1 cellular context compared by ENCODE assay signal in genomic region chr9:34374339-34374738, GRCh38.
TF ChIP-seq lines count a peak whose summit lies in the region.

No MANE protein-coding gene starts in this region.

TF ChIP-seq in H1, 55 proteins besides CTCF, POLR2A, EP300 and RAD21:
- no peak for TF ChIP-seq TAF7 (optimal IDR thresholded peaks at IDR 0.05; ENCODE audit: borderline replicate concordance, low read depth, low read length)
- TF ChIP-seq KDM1A (IDR thresholded peaks at IDR 0.05; ENCODE audit: borderline replicate concordance, low read length) = no peak
- TF ChIP-seq POLR2AphosphoS5 (IDR thresholded peaks at IDR 0.05; ENCODE audit: low read depth, low read length) = no peak
- no peak for TF ChIP-seq YY1 (IDR thresholded peaks at IDR 0.05; ENCODE audit: low read depth, low read length)
- TF ChIP-seq SP1 (IDR thresholded peaks at IDR 0.05; ENCODE audit: low read depth, low read length) = no peak
- TF ChIP-seq RNF2 (IDR thresholded peaks at IDR 0.05; ENCODE audit: borderline replicate concordance, low read depth, low read length, missing control alignments, poor library complexity, severe bottlenecking) = no peak
- TF ChIP-seq MAX (IDR thresholded peaks at IDR 0.05) = no peak
- no peak for TF ChIP-seq EGR1 (IDR thresholded peaks at IDR 0.05; ENCODE audit: borderline replicate concordance, low read depth, low read length)
- TF ChIP-seq SRF (IDR thresholded peaks at IDR 0.05; ENCODE audit: low read depth, low read length) = no peak
- no peak for TF ChIP-seq RBBP5 (IDR thresholded peaks at IDR 0.05; ENCODE audit: borderline replicate concordance, low read depth, low read length)
- TF ChIP-seq CHD1 (IDR thresholded peaks at IDR 0.05; ENCODE audit: low read depth, low read length) = no peak
- TF ChIP-seq USF2 (IDR thresholded peaks at IDR 0.05; ENCODE audit: low read length) = no peak
- TF ChIP-seq FOSL1 (IDR thresholded peaks at IDR 0.05; ENCODE audit: insufficient read depth, low read depth, low read length) = no peak
- no peak for TF ChIP-seq CHD7 (IDR thresholded peaks at IDR 0.05; ENCODE audit: insufficient replicate concordance, low read length)
- no peak for TF ChIP-seq ASH2L (IDR thresholded peaks at IDR 0.05; ENCODE audit: low read length)
- TF ChIP-seq HDAC2 (IDR thresholded peaks at IDR 0.05; ENCODE audit: borderline replicate concordance in 1 of 2, low read depth in 2 of 2, low read length in 2 of 2) = no peak
- TF ChIP-seq ATF2 (IDR thresholded peaks at IDR 0.05; ENCODE audit: low read length) = no peak
